ENCODE assay signal across 21 cellular contexts in genomic region chr3:30776186-30776815, GRCh38.
"Had no signal": no experiment of that assay in that cellular context is flagged by ENCODE, and none has a peak within 500 bp of the region (broad histone marks: within the 10 kb centered on the region; RNA-seq: fewer than 3 reads in every experiment).

No MANE protein-coding gene starts in this region.

- H3K27ac ChIP-seq: parathyroid adenoma, tibial artery had no signal

- ATAC-seq: activated T-cell treated with anti-CD3 and anti-CD28 coated beads, Interleukin-2, amount 50 U/mL, for 72 hours; left ventricle myocardium superior; sciatic nerve; stimulated activated effector memory CD8-positive, alpha-beta T cell treated with anti-CD3 and anti-CD28 coated beads, Interleukin-12 subunit alpha, Interleukin-12 subunit beta, amount 100 ng/mL, for 72 hours; stimulated activated naive CD8-positive, alpha-beta T cell treated with anti-CD3 and anti-CD28 coated beads, Interleukin-15, amount 100 ng/mL, for 72 hours had no signal

- H3K4me3 ChIP-seq: tibial artery had no signal

- H3K27me3 ChIP-seq: tibial artery had no signal

- H3K9me3 ChIP-seq: tibial artery had no signal

- DNase-seq: activated CD4-positive, alpha-beta memory T cell treated with anti-CD3 and anti-CD28 coated beads for 36 hours; activated CD4-positive, alpha-beta T cell treated with anti-CD3 and anti-CD28 coated beads for 4 hours; activated CD4-positive, CD25-positive, alpha-beta regulatory T cell; activated effector memory CD4-positive, alpha-beta T cell treated with anti-CD3 and anti-CD28 coated beads, Interleukin-2, amount 50 U/mL, for 16 hours; activated naive CD4-positive, alpha-beta T cell treated with anti-CD3 and anti-CD28 coated beads, Interleukin-2, amount 10 ng/mL, durations not matched to agents 7 days and 5 days; activated T-cell treated with anti-CD3 and anti-CD28 coated beads, Interleukin-2, amount 50 U/mL, for 72 hours; amygdala; cortex of kidney; erythroblast; foreskin melanocyte; left ventricle myocardium superior; nephron progenitor cell; nucleus accumbens; small intestine; stimulated activated CD4-positive, alpha-beta T cell treated with anti-CD3 and anti-CD28 coated beads, Interleukin-2, amount 100 ng/mL, for 24 hours; stimulated activated naive CD8-positive, alpha-beta T cell treated with anti-CD3 and anti-CD28 coated beads, Interleukin-15, amount 100 ng/mL, for 72 hours; T1000; tibial artery had no signal

- H3K36me3 ChIP-seq: tibial artery had no signal

- H3K4me1 ChIP-seq: parathyroid adenoma, tibial artery had no signal
